In the genomic region with DNA sequence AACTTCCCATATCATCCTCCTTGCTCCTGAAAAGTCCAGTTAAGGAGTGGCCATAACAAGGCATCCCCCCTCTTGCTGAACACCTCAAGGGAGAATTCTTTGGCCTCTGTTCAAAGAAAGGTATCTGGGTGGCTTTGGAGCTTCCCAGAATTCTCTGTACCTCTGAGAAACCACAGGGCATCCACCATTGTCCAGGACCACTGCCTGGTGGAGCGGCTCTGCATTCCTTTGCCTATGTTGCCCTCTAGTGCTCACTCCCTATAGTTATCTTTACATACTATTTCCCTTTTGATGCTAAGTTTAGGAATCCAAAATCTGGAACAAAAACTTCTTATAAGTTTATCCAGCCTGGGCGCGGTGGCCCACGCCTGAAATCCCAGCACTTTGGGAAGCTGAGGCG, we compare ENCODE assay signal across 9 cellular contexts. TPM values are rescaled to one million over a fixed set of nuclear protein-coding genes. Genes with fewer than 3 reads are reported as not detected.
A peak's percentile ranks its signal among the peaks of the same experiment; 100 is the strongest.
DNase-seq lines count a peak whose midpoint lies in the region; ATAC-seq and TF ChIP-seq lines count a peak whose summit lies in the region.
"Had no signal": no experiment of that assay in that cellular context is flagged by ENCODE, and none has a peak within 500 bp of the region (broad histone marks: within the 10 kb centered on the region; RNA-seq: fewer than 3 reads in every experiment).

No MANE protein-coding gene starts in this region.

- H3K27ac ChIP-seq in IMR-90 (ENCODE audit: insufficient read depth, low read length) (no peak overlapping the region), OCI-LY7 (ENCODE audit: low read depth, low read length, poor library complexity, severe bottlenecking) (no peak overlapping the region)
- H3K27ac ChIP-seq: BLaER1 treated with 17β-estradiol and CSF1 and Interleukin-3, amounts not matched to agents 10 nM and 100 nM had no signal

- H3K4me1 Mint-ChIP-seq in endothelial cell (ENCODE audit: unreplicated experiment): no peaks in the 10 kb centered on the region

- in situ Hi-C loops in IMR-90 (cut with MboI; ENCODE audit: low sequenced_read_pairs): no loop called here

- H3K79me1 ChIP-seq in IMR-90 (ENCODE audit: low read depth in 1 of 2, low read length in 2 of 2): no peaks in the 10 kb centered on the region

- DNase-seq in NOMO-1 treated with DMSO at 0.1 percent for 48 hours (lab: John Stamatoyannopoulos, UW; ENCODE audit: unreplicated experiment) (peak; percentile 27), NOMO-1 treated with dmso at 0.1 percent for 144 hours (lab: John Stamatoyannopoulos, UW; ENCODE audit: unreplicated experiment) (no peak), IMR-90 (peak; percentile 43), OCI-LY7 (ENCODE audit: low spot score) (peak; percentile 25), endothelial cell (ENCODE audit: low spot score) (peak; percentile 52), myocyte (ENCODE audit: low read depth) (peak; percentile 56)

- 0% methylated on average over 1 of the region's 5 CpGs; no CpG with 5 or more reads in 1 of the 2 experiments for WGBS in IMR-90 (ENCODE audit: extremely low coverage in 2 of 2, insufficient read length in 1 of 2), 2 experiments

- H3K9me2 ChIP-seq in OCI-LY7 (ENCODE audit: insufficient read depth, low read length): no peaks in the 10 kb centered on the region

- H3K36me3 Mint-ChIP-seq in endothelial cell (ENCODE audit: low read depth, unreplicated experiment): no peaks in the 10 kb centered on the region

- no peak overlapping the region for H2BK5ac ChIP-seq in IMR-90 (ENCODE audit: low read depth, low read length, poor library complexity, severe bottlenecking)

- no peak overlapping the region for H3K9ac ChIP-seq in IMR-90 (ENCODE audit: low read depth, low read length)
- H3K9ac ChIP-seq: BLaER1 treated with 17β-estradiol and CSF1 and Interleukin-3, amounts not matched to agents 10 nM and 100 nM had no signal

- H3K56ac ChIP-seq in IMR-90 (ENCODE audit: extremely low read depth, insufficient read depth, low read length): no peak overlapping the region

- no peak overlapping the region for H3K27ac Mint-ChIP-seq in endothelial cell (ENCODE audit: unreplicated experiment)

- no peak for TF ChIP-seq POLR2A in IMR-90 (IDR thresholded peaks at IDR 0.05; ENCODE audit: low read depth, low read length)

- H3K4me1 ChIP-seq in IMR-90 (ENCODE audit: control insufficient read depth, insufficient read depth, low read length) (no peaks in the 10 kb centered on the region), OCI-LY7 (ENCODE audit: insufficient read depth, low read length, poor library complexity, severe bottlenecking) (no peaks in the 10 kb centered on the region)

- ATAC-seq in IMR-90 (ENCODE audit: low read depth): peak; percentile 99
- no peak for ATAC-seq in HG03045 (IDR thresholded peaks at IDR 0.05; ENCODE audit: unreplicated experiment)
- no peak for ATAC-seq in HG03025 (IDR thresholded peaks at IDR 0.05; ENCODE audit: low FRiP score, unreplicated experiment)

- H2BK15ac ChIP-seq in IMR-90 (ENCODE audit: low read depth, low read length): no peak overlapping the region

- intact Hi-C loops in IMR-90 (cut with micrococcal nuclease): loop anchor here (1.0 kb wide), 2 partner anchors 831 to 953 kb away; no protein-coding TSS in a partner anchor
- intact Hi-C loops in OCI-LY7 (cut with micrococcal nuclease; ENCODE audit: unreplicated experiment): loop anchor here (2.0 kb wide), 1 partner anchor 832 kb away; no protein-coding TSS in a partner anchor

- POLR2A ChIA-PET in IMR-90 (lab: Charles Lee; ENCODE audit: unreplicated experiment) (no interaction called here), OCI-LY7 (lab: Charles Lee) (no interaction called here)

- no peak overlapping the region for H2BK20ac ChIP-seq in IMR-90 (ENCODE audit: low read depth, low read length)

- H3K9me3 Mint-ChIP-seq in endothelial cell (ENCODE audit: unreplicated experiment): no peaks in the 10 kb centered on the region

- H3K23ac ChIP-seq in IMR-90 (ENCODE audit: low read depth, low read length): no peak overlapping the region

- H4K20me1 ChIP-seq in IMR-90 (ENCODE audit: insufficient read depth, low read length) (no peaks in the 10 kb centered on the region), OCI-LY7 (ENCODE audit: insufficient read depth, low read length) (no peaks in the 10 kb centered on the region)
- H4K20me1 ChIP-seq: BLaER1 treated with 17β-estradiol and CSF1 and Interleukin-3, amounts not matched to agents 10 nM and 100 nM had no signal

- H4K8ac ChIP-seq in IMR-90 (ENCODE audit: low read depth in 2 of 2, low read length in 2 of 2): no peak overlapping the region

- no peak overlapping the region for H2AK9ac ChIP-seq in IMR-90 (replicated peaks; ENCODE audit: low read depth, low read length, poor library complexity)

- dilution Hi-C loops in IMR-90 (cut with HindIII; ENCODE audit: low sequenced_read_pairs, unreplicated experiment): no loop called here

- H3K4me3 Mint-ChIP-seq in endothelial cell (ENCODE audit: unreplicated experiment): no peak overlapping the region

- peak; percentile 78 for TF ChIP-seq CTCF in IMR-90 (conservative IDR thresholded peaks at IDR 0.05; ENCODE audit: low read depth, low read length)
- peak; percentile 69 for TF ChIP-seq CTCF in OCI-LY7 (conservative IDR thresholded peaks at IDR 0.05; ENCODE audit: low read length)
- peak; percentile 43 for TF ChIP-seq CTCF in endothelial cell (IDR thresholded peaks at IDR 0.05; ENCODE audit: unreplicated experiment)

- H4K91ac ChIP-seq in IMR-90 (ENCODE audit: insufficient read depth, low read depth, low read length): no peak overlapping the region

- H3K9me3 ChIP-seq in IMR-90 (ENCODE audit: control insufficient read depth, insufficient read depth, low read length) (no peaks in the 10 kb centered on the region), OCI-LY7 (ENCODE audit: low read length) (no peaks in the 10 kb centered on the region)
- H3K9me3 ChIP-seq: BLaER1 treated with 17β-estradiol and CSF1 and Interleukin-3, amounts not matched to agents 10 nM and 100 nM had no signal

- no peak overlapping the region for H3K4me3 ChIP-seq in IMR-90 (ENCODE audit: insufficient read depth, low read depth, low read length)
- no peak overlapping the region for H3K4me3 ChIP-seq in OCI-LY7 (ENCODE audit: low read depth, low read length, poor library complexity, severe bottlenecking)
- H3K4me3 ChIP-seq: BLaER1 treated with 17β-estradiol and CSF1 and Interleukin-3, amounts not matched to agents 10 nM and 100 nM had no signal

- no peak overlapping the region for H3K14ac ChIP-seq in IMR-90 (replicated peaks; ENCODE audit: low read depth, low read length)

- no peak overlapping the region for H3K18ac ChIP-seq in IMR-90 (ENCODE audit: low read depth, low read length)

- H3K36me3 ChIP-seq in IMR-90 (ENCODE audit: control insufficient read depth, insufficient read depth, low read length) (no peaks in the 10 kb centered on the region), OCI-LY7 (ENCODE audit: insufficient read depth, low read length) (no peaks in the 10 kb centered on the region)
- H3K36me3 ChIP-seq: BLaER1 treated with 17β-estradiol and CSF1 and Interleukin-3, amounts not matched to agents 10 nM and 100 nM had no signal

- no peaks in the 10 kb centered on the region for H3K79me2 ChIP-seq in OCI-LY7 (ENCODE audit: insufficient read depth, low read depth, low read length)

- no peak overlapping the region for H4K5ac ChIP-seq in IMR-90 (ENCODE audit: low read depth, low read length)

- H3K4me2 ChIP-seq in IMR-90 (ENCODE audit: low read depth, low read length) (no peak overlapping the region), OCI-LY7 (ENCODE audit: low read length) (no peak overlapping the region)
- H3K4me2 ChIP-seq: BLaER1 treated with 17β-estradiol and CSF1 and Interleukin-3, amounts not matched to agents 10 nM and 100 nM had no signal

- H3K4ac ChIP-seq in IMR-90 (ENCODE audit: low read depth, low read length): no peak overlapping the region

- H3K27me3 Mint-ChIP-seq in endothelial cell (ENCODE audit: unreplicated experiment): peaks cover 2% of the 10 kb centered on the region

- no peaks in the 10 kb centered on the region for H3K27me3 ChIP-seq in IMR-90 (ENCODE audit: control insufficient read depth, insufficient read depth, low read length)
- H3K27me3 ChIP-seq: BLaER1 treated with 17β-estradiol and CSF1 and Interleukin-3, amounts not matched to agents 10 nM and 100 nM had no signal

- BruUV-seq in IMR-90 (replicated peaks; lab: Mats Ljungman, UMichigan) (no TSS peak), OCI-LY7 (replicated peaks; lab: Mats Ljungman, UMichigan) (no TSS peak)

- no peak overlapping the region for H2BK120ac ChIP-seq in IMR-90 (ENCODE audit: low read depth, low read length)

- H3K9me1 ChIP-seq in IMR-90 (ENCODE audit: insufficient read depth, low read length): no peaks in the 10 kb centered on the region

- TF ChIP-seq RAD21 in IMR-90 (IDR thresholded peaks at IDR 0.05; ENCODE audit: low read length): peak; percentile 87

- H2AK5ac ChIP-seq in IMR-90 (ENCODE audit: low read depth, low read length): no peak overlapping the region

- CTCF ChIA-PET in IMR-90 (lab: Yijun Ruan, JAX): interaction anchor here (0.7 to 2.0 kb wide), 7 partner anchors 9 to 1394 kb away, joined by 3 to 12 read pairs (median 4); no protein-coding TSS in a partner anchor
- CTCF ChIA-PET in OCI-LY7 (lab: Charles Lee; ENCODE audit: unreplicated experiment): no interaction called here

- H2AFZ ChIP-seq in IMR-90 (replicated peaks; ENCODE audit: low read length, poor library complexity) (peak overlapping the region; percentile 38), OCI-LY7 (ENCODE audit: low read length) (no peak overlapping the region)

TF ChIP-seq in IMR-90, 13 proteins besides CTCF, POLR2A, EP300 and RAD21:
- TF ChIP-seq CHD1 (IDR thresholded peaks at IDR 0.05; ENCODE audit: low read depth, low read length) (no peak), SMC3 (IDR thresholded peaks at IDR 0.05; ENCODE audit: low read depth, low read length) (peak; percentile 62)

RNA-seq across cellular contexts. Expression of a gene that starts 30.3 kb away (rescaled TPM):
- total RNA-seq in IMR-90 (2012; rRNA removed) (1.1 TPM in 2 replicates), OCI-LY7 (2022) (not detected in 2 replicates), endothelial cell (ENCODE audit: unreplicated experiment) (2.0 TPM), myocyte (0.24 TPM in 1 of 2 replicates, not detected in the other)
- polyA plus RNA-seq in IMR-90 (2012; rRNA removed): 0.94 and 1.2 TPM in 2 replicates
- 0.29 and 0.55 TPM in 2 replicates for polyA plus RNA-seq in IMR-90 (2012; cell fraction: cytosol; rRNA removed)
- 0.41 and 0.61 TPM in 2 replicates for polyA plus RNA-seq in IMR-90 (2012; cell fraction: nucleus; rRNA removed; ENCODE audit: low replicate concordance)
- total RNA-seq in OCI-LY7 (2014; rRNA removed; shearing (Covaris generic)): 0.10 TPM in 1 of 2 replicates, not detected in the other
- polyA plus RNA-seq in myocyte (2012): 2.0 TPM

RNA-seq across cellular contexts. Expression of a gene that starts 32.4 kb away (rescaled TPM):
- 48.8 and 61.4 TPM in 2 replicates for total RNA-seq in IMR-90 (2012; rRNA removed)
- polyA plus RNA-seq in IMR-90 (2012; rRNA removed): 8.4 and 9.1 TPM in 2 replicates
- 0.93 and 1.8 TPM in 2 replicates for polyA plus RNA-seq in IMR-90 (2012; cell fraction: cytosol; rRNA removed)
- 1.9 and 26.7 TPM in 2 replicates for polyA plus RNA-seq in IMR-90 (2012; cell fraction: nucleus; rRNA removed; ENCODE audit: low replicate concordance)
- total RNA-seq in OCI-LY7 (2014; rRNA removed; shearing (Covaris generic)): 52.6 and 56.5 TPM in 2 replicates
- total RNA-seq in OCI-LY7 (2022): 85.9 and 98.7 TPM in 2 replicates
- 49.2 TPM for total RNA-seq in endothelial cell (ENCODE audit: unreplicated experiment)
- total RNA-seq in myocyte: 35.2 and 42.1 TPM in 2 replicates
- polyA plus RNA-seq in myocyte (2012): 10.0 TPM
